Comparison of ENCODE assay signal across 14 cellular contexts in the genomic region with DNA sequence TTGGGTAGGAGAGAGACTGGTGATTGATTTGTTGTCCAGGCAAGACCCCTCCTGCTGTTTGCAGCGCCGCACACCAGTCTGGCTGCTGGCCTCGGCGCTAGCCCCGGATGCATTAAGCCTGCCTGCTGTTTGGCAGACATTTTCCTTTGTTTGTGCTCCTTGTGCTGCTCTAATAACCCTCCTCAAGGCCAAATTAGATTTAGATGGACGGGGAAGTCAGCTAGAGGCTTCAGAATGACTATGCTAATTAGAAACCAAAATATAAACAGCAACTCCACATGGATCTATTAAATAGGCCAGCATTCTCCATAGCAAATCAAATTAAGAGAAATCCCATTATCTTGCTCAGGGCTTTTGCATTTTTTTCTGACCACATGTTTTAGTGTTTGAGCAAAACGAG.
DNase-seq lines count a peak whose midpoint lies in the region; ATAC-seq and TF ChIP-seq lines count a peak whose summit lies in the region.
"Had no signal": no experiment of that assay in that cellular context is flagged by ENCODE, and none has a peak within 500 bp of the region (broad histone marks: within the 10 kb centered on the region; RNA-seq: fewer than 3 reads in every experiment).

No MANE protein-coding gene starts in this region.

- H3K27me3 ChIP-seq in BJ (ENCODE audit: control insufficient read depth, insufficient read depth, low read length): no peaks in the 10 kb centered on the region
- no peaks in the 10 kb centered on the region for H3K27me3 ChIP-seq in brain microvascular endothelial cell (replicated peaks)
- H3K27me3 ChIP-seq: BLaER1 had no signal

- POLR2A ChIA-PET in BJ (lab: Charles Lee) (no interaction called here), WTC11 (lab: Charles Lee) (no interaction called here)

- H3K27ac ChIP-seq in brain microvascular endothelial cell: no peak overlapping the region
- H3K27ac ChIP-seq: BLaER1 had no signal

- H3K36me3 ChIP-seq in BJ (ENCODE audit: control insufficient read depth, insufficient read depth, low read length) (no peaks in the 10 kb centered on the region), brain microvascular endothelial cell (replicated peaks) (no peaks in the 10 kb centered on the region)
- H3K36me3 ChIP-seq: BLaER1 had no signal

- H3K4me3 ChIP-seq in BJ (ENCODE audit: low read depth, low read length): no peak overlapping the region
- no peak overlapping the region for H3K4me3 ChIP-seq in brain microvascular endothelial cell (ENCODE audit: low read depth, low read length)
- H3K4me3 ChIP-seq: BLaER1 had no signal

- H3K4me3 Mint-ChIP-seq in WTC11: no peak overlapping the region
- no peak overlapping the region for H3K4me3 Mint-ChIP-seq in activated T-cell treated with anti-CD3 and anti-CD28 coated beads, Interleukin-2, amount 50 U/mL, for 72 hours
- H3K4me3 Mint-ChIP-seq: activated naive CD8-positive, alpha-beta T cell; stimulated activated naive B cell treated with anti-CD40 and anti-IgM and Interleukin-4, amounts not matched to agents 10 μg/mL and 1 μg/mL and 100 μg/mL, for 72 hours had no signal

- no peaks in the 10 kb centered on the region for H3K27me3 Mint-ChIP-seq in WTC11 (ENCODE audit: low read depth)
- H3K27me3 Mint-ChIP-seq in activated T-cell treated with anti-CD3 and anti-CD28 coated beads, Interleukin-2, amount 50 U/mL, for 72 hours (ENCODE audit: low read depth): no peaks in the 10 kb centered on the region
- H3K27me3 Mint-ChIP-seq: activated naive CD8-positive, alpha-beta T cell; stimulated activated naive B cell treated with anti-CD40 and anti-IgM and Interleukin-4, amounts not matched to agents 10 μg/mL and 1 μg/mL and 100 μg/mL, for 72 hours had no signal

- H3K27ac Mint-ChIP-seq in WTC11: 0 out of 2 replicates have a peak overlapping the region, but pooled peaks have one; percentile 43
- no peak overlapping the region for H3K27ac Mint-ChIP-seq in activated T-cell treated with anti-CD3 and anti-CD28 coated beads, Interleukin-2, amount 50 U/mL, for 72 hours
- H3K27ac Mint-ChIP-seq: activated naive CD8-positive, alpha-beta T cell; stimulated activated naive B cell treated with anti-CD40 and anti-IgM and Interleukin-4, amounts not matched to agents 10 μg/mL and 1 μg/mL and 100 μg/mL, for 72 hours had no signal

- TF ChIP-seq CTCF in BJ (IDR thresholded peaks at IDR 0.05; ENCODE audit: insufficient read depth, low read depth, low read length) (no peak), WTC11 (IDR thresholded peaks at IDR 0.05) (no peak), brain microvascular endothelial cell (IDR thresholded peaks at IDR 0.05; ENCODE audit: low read depth, low read length, missing control alignments) (no peak)

- no peaks in the 10 kb centered on the region for H3K9me3 Mint-ChIP-seq in WTC11
- peaks cover 0 to 2% of the 10 kb centered on the region in 2 donors for H3K9me3 Mint-ChIP-seq in activated T-cell treated with anti-CD3 and anti-CD28 coated beads, Interleukin-2, amount 50 U/mL, for 72 hours
- H3K9me3 Mint-ChIP-seq: stimulated activated naive B cell treated with anti-CD40 and anti-IgM and Interleukin-4, amounts not matched to agents 10 μg/mL and 1 μg/mL and 100 μg/mL, for 72 hours had no signal

- H3K4me1 Mint-ChIP-seq in WTC11: peaks cover 40% of the 10 kb centered on the region
- no peaks in the 10 kb centered on the region for H3K4me1 Mint-ChIP-seq in activated T-cell treated with anti-CD3 and anti-CD28 coated beads, Interleukin-2, amount 50 U/mL, for 72 hours (ENCODE audit: low read depth)
- H3K4me1 Mint-ChIP-seq: stimulated activated naive B cell treated with anti-CD40 and anti-IgM and Interleukin-4, amounts not matched to agents 10 μg/mL and 1 μg/mL and 100 μg/mL, for 72 hours had no signal

- peak; percentile 84 for ATAC-seq in WTC11
- ATAC-seq in GM21825 (IDR thresholded peaks at IDR 0.05; ENCODE audit: unreplicated experiment): no peak
- no peak for ATAC-seq in activated T-cell treated with anti-CD3 and anti-CD28 coated beads, Interleukin-2, amount 50 U/mL, for 72 hours (replicated peaks in 1 of 2)
- ATAC-seq: stimulated activated naive B cell treated with anti-CD40 and anti-IgM and Interleukin-4, amounts not matched to agents 10 μg/mL and 1 μg/mL and 100 μg/mL, for 72 hours had no signal

- H3K36me3 Mint-ChIP-seq in WTC11: no peaks in the 10 kb centered on the region
- no peaks in the 10 kb centered on the region for H3K36me3 Mint-ChIP-seq in activated T-cell treated with anti-CD3 and anti-CD28 coated beads, Interleukin-2, amount 50 U/mL, for 72 hours (ENCODE audit: insufficient read depth in 2 of 2)
- H3K36me3 Mint-ChIP-seq: activated naive CD8-positive, alpha-beta T cell; stimulated activated naive B cell treated with anti-CD40 and anti-IgM and Interleukin-4, amounts not matched to agents 10 μg/mL and 1 μg/mL and 100 μg/mL, for 72 hours had no signal

- DNase-seq in BJ (ENCODE audit: low read depth): peak; percentile 9
- peak; percentile 90 for DNase-seq in NCI-H146 (lab: John Stamatoyannopoulos, UW)
- peak; percentile 35 for DNase-seq in WTC11 (ENCODE audit: low spot score)
- DNase-seq in lung microvascular endothelial cell (ENCODE audit: low read depth in 2 of 2): peak; percentile 6 to 53
- DNase-seq in brain microvascular endothelial cell: no peak
- DNase-seq in activated CD4-positive, alpha-beta T cell treated with anti-CD3 and anti-CD28 coated beads, Interleukin-2, amount 50 U/mL, for 48 hours: no peak
- no peak for DNase-seq in activated T-cell treated with anti-CD3 and anti-CD28 coated beads, Interleukin-2, amount 50 U/mL, for 72 hours
- DNase-seq: EL; NCI-H526 treated with DMSO at 0.1 percent for 48 hours; stimulated activated CD4-positive, alpha-beta T cell treated with anti-CD3 and anti-CD28 coated beads, Interleukin-2, amount 100 ng/mL, for 48 hours; stimulated activated naive B cell treated with anti-CD40 and anti-IgM and Interleukin-4, amounts not matched to agents 10 μg/mL and 1 μg/mL and 100 μg/mL, for 72 hours had no signal

- CTCF ChIA-PET in BJ (lab: Yijun Ruan, JAX): interaction anchor here (1.0 to 2.1 kb wide), 4 partner anchors 12 to 364 kb away, joined by 3 to 7 read pairs (median 4); no protein-coding TSS in a partner anchor
- CTCF ChIA-PET in WTC11 (lab: Charles Lee): interaction anchor here (1.6 to 2.5 kb wide), 3 partner anchors 12 to 374 kb away, joined by 7 to 9 read pairs (median 8); no protein-coding TSS in a partner anchor

- in situ Hi-C loops in brain microvascular endothelial cell (cut with HindIII; ENCODE audit: low pct_ligation_motif_present, low sequenced_read_pairs): no loop called here

TF ChIP-seq in WTC11, 78 proteins besides CTCF, POLR2A, EP300 and RAD21 (continues in another document):
- TF ChIP-seq SMAD4 (CRISPR knock-in tag; IDR thresholded peaks at IDR 0.05) (no peak), ELF4 (CRISPR knock-in tag; IDR thresholded peaks at IDR 0.05; ENCODE audit: low read depth) (no peak), ZBTB21 (CRISPR knock-in tag; IDR thresholded peaks at IDR 0.05; ENCODE audit: borderline replicate concordance) (no peak), RELA (CRISPR knock-in tag; IDR thresholded peaks at IDR 0.05; ENCODE audit: borderline replicate concordance) (no peak), NFE2L1 (CRISPR knock-in tag; IDR thresholded peaks at IDR 0.05) (no peak)
- TF ChIP-seq, protein P1, sequence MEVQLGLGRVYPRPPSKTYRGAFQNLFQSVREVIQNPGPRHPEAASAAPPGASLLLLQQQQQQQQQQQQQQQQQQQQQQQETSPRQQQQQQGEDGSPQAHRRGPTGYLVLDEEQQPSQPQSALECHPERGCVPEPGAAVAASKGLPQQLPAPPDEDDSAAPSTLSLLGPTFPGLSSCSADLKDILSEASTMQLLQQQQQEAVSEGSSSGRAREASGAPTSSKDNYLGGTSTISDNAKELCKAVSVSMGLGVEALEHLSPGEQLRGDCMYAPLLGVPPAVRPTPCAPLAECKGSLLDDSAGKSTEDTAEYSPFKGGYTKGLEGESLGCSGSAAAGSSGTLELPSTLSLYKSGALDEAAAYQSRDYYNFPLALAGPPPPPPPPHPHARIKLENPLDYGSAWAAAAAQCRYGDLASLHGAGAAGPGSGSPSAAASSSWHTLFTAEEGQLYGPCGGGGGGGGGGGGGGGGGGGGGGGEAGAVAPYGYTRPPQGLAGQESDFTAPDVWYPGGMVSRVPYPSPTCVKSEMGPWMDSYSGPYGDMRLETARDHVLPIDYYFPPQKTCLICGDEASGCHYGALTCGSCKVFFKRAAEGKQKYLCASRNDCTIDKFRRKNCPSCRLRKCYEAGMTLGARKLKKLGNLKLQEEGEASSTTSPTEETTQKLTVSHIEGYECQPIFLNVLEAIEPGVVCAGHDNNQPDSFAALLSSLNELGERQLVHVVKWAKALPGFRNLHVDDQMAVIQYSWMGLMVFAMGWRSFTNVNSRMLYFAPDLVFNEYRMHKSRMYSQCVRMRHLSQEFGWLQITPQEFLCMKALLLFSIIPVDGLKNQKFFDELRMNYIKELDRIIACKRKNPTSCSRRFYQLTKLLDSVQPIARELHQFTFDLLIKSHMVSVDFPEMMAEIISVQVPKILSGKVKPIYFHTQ (CRISPR knock-in tag; IDR thresholded peaks at IDR 0.05): no peak
- TF ChIP-seq, protein P2, sequence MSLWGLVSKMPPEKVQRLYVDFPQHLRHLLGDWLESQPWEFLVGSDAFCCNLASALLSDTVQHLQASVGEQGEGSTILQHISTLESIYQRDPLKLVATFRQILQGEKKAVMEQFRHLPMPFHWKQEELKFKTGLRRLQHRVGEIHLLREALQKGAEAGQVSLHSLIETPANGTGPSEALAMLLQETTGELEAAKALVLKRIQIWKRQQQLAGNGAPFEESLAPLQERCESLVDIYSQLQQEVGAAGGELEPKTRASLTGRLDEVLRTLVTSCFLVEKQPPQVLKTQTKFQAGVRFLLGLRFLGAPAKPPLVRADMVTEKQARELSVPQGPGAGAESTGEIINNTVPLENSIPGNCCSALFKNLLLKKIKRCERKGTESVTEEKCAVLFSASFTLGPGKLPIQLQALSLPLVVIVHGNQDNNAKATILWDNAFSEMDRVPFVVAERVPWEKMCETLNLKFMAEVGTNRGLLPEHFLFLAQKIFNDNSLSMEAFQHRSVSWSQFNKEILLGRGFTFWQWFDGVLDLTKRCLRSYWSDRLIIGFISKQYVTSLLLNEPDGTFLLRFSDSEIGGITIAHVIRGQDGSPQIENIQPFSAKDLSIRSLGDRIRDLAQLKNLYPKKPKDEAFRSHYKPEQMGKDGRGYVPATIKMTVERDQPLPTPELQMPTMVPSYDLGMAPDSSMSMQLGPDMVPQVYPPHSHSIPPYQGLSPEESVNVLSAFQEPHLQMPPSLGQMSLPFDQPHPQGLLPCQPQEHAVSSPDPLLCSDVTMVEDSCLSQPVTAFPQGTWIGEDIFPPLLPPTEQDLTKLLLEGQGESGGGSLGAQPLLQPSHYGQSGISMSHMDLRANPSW (CRISPR knock-in tag; conservative IDR thresholded peaks at IDR 0.05; ENCODE audit: low read depth): no peak

Comparison
In these comparisons a context has a peak if more than half of its experiments do, and no peak if none do; other contexts are left out.
1. DNase-seq: peak in BJ (single experiment), NCI-H146 (single experiment), WTC11 (single experiment) and lung microvascular endothelial cell (2 of 2); none in brain microvascular endothelial cell (single experiment), activated CD4-positive, alpha-beta T cell treated with anti-CD3 and anti-CD28 coated beads, Interleukin-2, amount 50 U/mL, for 48 hours (0 of 2) and activated T-cell treated with anti-CD3 and anti-CD28 coated beads, Interleukin-2, amount 50 U/mL, for 72 hours (0 of 2).